In the genomic region with DNA sequence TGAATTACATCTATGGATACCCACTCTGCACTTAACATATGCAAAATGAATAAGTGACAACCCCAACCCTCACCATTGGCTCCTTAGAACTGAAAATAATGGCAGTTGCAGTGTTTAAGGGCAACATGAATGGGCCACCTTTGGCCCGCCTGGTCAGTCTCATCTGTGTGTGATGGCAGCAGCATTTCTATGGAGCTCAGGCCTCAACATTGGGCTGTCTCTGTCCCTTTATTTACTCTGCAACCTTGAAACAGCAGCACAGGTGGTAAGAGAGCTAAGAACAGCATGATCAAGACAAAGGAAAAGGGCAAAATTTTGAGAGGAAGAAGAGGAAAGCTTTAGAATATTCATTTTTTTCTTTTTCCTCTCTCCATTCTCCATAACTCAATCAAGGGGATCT, we compare ENCODE assay signal across 16 cellular contexts. TPM values are rescaled to one million over a fixed set of nuclear protein-coding genes. Genes with fewer than 3 reads are reported as not detected.
DNase-seq lines count a peak whose midpoint lies in the region; ATAC-seq, FAIRE-seq and TF ChIP-seq lines count a peak whose summit lies in the region.
"Had no signal": no experiment of that assay in that cellular context is flagged by ENCODE, and none has a peak within 500 bp of the region (broad histone marks: within the 10 kb centered on the region; RNA-seq: fewer than 3 reads in every experiment).

No MANE protein-coding gene starts in this region.

- H3K27me3 ChIP-seq in CD8-positive, alpha-beta memory T cell (ENCODE audit: insufficient read depth, low read length, poor library complexity, severe bottlenecking), result no peaks in the 10 kb centered on the region
- H3K27me3 ChIP-seq in HUES6 (ENCODE audit: control insufficient read depth, insufficient read depth, low read length) (no peaks in the 10 kb centered on the region), K562 (ENCODE audit: control insufficient read depth in 2 of 2, insufficient read depth in 2 of 2, low read length in 2 of 2) (no peaks in the 10 kb centered on the region), osteoblast (ENCODE audit: insufficient read depth, low read length) (no peaks in the 10 kb centered on the region)
- H3K27me3 ChIP-seq: BLaER1 had no signal

- no peaks in the 10 kb centered on the region for H3K9me3 ChIP-seq in CD8-positive, alpha-beta memory T cell (ENCODE audit: low read length)
- no peaks in the 10 kb centered on the region for H3K9me3 ChIP-seq in HUES6 (ENCODE audit: control insufficient read depth, insufficient read depth, low read depth, low read length)
- H3K9me3 ChIP-seq in K562 (replicated peaks; ENCODE audit: control insufficient read depth, insufficient read depth, low read depth, low read length), result no peaks in the 10 kb centered on the region
- H3K9me3 ChIP-seq in osteoblast (ENCODE audit: low read depth, low read length), result no peaks in the 10 kb centered on the region
- H3K9me3 ChIP-seq: BLaER1 had no signal

- H3K4me3 ChIP-seq in CD8-positive, alpha-beta memory T cell (ENCODE audit: low read length), result no peak overlapping the region
- H3K4me3 ChIP-seq in HUES6 (ENCODE audit: low read depth, low read length) (no peak overlapping the region), K562 (peak overlapping the region; percentile 12; the same call in 1 of the 2 replicates), osteoblast (ENCODE audit: insufficient read depth, low read length) (no peak overlapping the region)
- H3K4me3 ChIP-seq: BLaER1 had no signal

- intact Hi-C loops in K562 (cut with micrococcal nuclease), result loop anchor here (5.0 kb wide), 1 partner anchor 98 kb away; no protein-coding TSS in a partner anchor

- no peaks in the 10 kb centered on the region for H3K36me3 ChIP-seq in CD8-positive, alpha-beta memory T cell (ENCODE audit: insufficient read depth, low read length)
- no peaks in the 10 kb centered on the region for H3K36me3 ChIP-seq in HUES6 (ENCODE audit: control insufficient read depth, insufficient read depth, low read length)
- no peaks in the 10 kb centered on the region for H3K36me3 ChIP-seq in K562 (ENCODE audit: control insufficient read depth, insufficient read depth, low read length)
- H3K36me3 ChIP-seq in osteoblast (ENCODE audit: insufficient read depth, low read length), result no peaks in the 10 kb centered on the region
- H3K36me3 ChIP-seq: BLaER1 had no signal

- TF ChIP-seq RAD21 in K562 (CRISPR knock-in tag; conservative IDR thresholded peaks at IDR 0.05 in 1 of 2, IDR thresholded peaks at IDR 0.05 in 1 of 2), result no peak

- H3K9ac ChIP-seq in HUES6 (ENCODE audit: low read length) (peak overlapping the region; percentile 59), K562 (ENCODE audit: insufficient read depth in 1 of 2, low read depth in 2 of 2, low read length in 2 of 2) (peak overlapping the region; percentile 46 to 77; a peak in 3 of 4 replicates)
- H3K9ac ChIP-seq: BLaER1 had no signal

- H3K79me2 ChIP-seq in K562 (ENCODE audit: control insufficient read depth, insufficient read depth, low read length) (no peaks in the 10 kb centered on the region), osteoblast (ENCODE audit: insufficient read depth, low read length) (no peaks in the 10 kb centered on the region)

- no peak for TF ChIP-seq EP300 in K562 (IDR thresholded peaks at IDR 0.05; ENCODE audit: low read length)

- no peak overlapping the region for H3K4me3 Mint-ChIP-seq in CD8-positive, alpha-beta memory T cell

- CTCF ChIA-PET in CD8-positive, alpha-beta memory T cell (lab: Charles Lee), result no interaction called here
- CTCF ChIA-PET in K562 (lab: Yijun Ruan, JAX; ENCODE audit: low intra/inter-chr PET ratio), result no interaction called here

- no peaks in the 10 kb centered on the region for H3K36me3 Mint-ChIP-seq in CD8-positive, alpha-beta memory T cell

- peak overlapping the region; percentile 81 for H2AFZ ChIP-seq in K562 (ENCODE audit: low read depth, low read length)
- H2AFZ ChIP-seq in osteoblast (ENCODE audit: low read length), result peak overlapping the region; percentile 18

- H3K27ac Mint-ChIP-seq in CD8-positive, alpha-beta memory T cell, result peak overlapping the region in 1 of 8 donors; percentile 37

- no TSS peak for BruUV-seq in K562 (replicated peaks; lab: Mats Ljungman, UMichigan)

- TF ChIP-seq CTCF in K562 (IDR thresholded peaks at IDR 0.05 in 2 of 3, conservative IDR thresholded peaks at IDR 0.05 in 1 of 3; ENCODE audit: insufficient read depth in 2 of 3, low read depth in 1 of 3, low read length in 3 of 3) (no peak), osteoblast (IDR thresholded peaks at IDR 0.05; ENCODE audit: extremely low read depth, low read depth, low read length) (no peak)

- WGBS in K562 (ENCODE audit: insufficient coverage, low coverage, missing lambda C conversion rate), result 47% methylated on average over 1 of the region's 1 CpG

- no peaks in the 10 kb centered on the region for H3K4me1 ChIP-seq in CD8-positive, alpha-beta memory T cell (ENCODE audit: insufficient read depth, low read length)
- H3K4me1 ChIP-seq in HUES6 (ENCODE audit: control insufficient read depth, insufficient read depth, low read length), result peaks cover 21% of the 10 kb centered on the region; the same call in 1 of the 2 replicates
- H3K4me1 ChIP-seq in K562 (replicated peaks in 1 of 2; ENCODE audit: control insufficient read depth in 2 of 2, insufficient read depth in 2 of 2, low read length in 2 of 2), result peaks cover 17 to 39% of the 10 kb centered on the region in 2 experiments; a peak in 4 of 5 replicates
- H3K4me1 ChIP-seq in osteoblast (ENCODE audit: insufficient read depth, low read length), result no peaks in the 10 kb centered on the region
- H3K4me1 ChIP-seq: BLaER1 had no signal

- H3K27me3 Mint-ChIP-seq in CD8-positive, alpha-beta memory T cell, result no peaks in the 10 kb centered on the region

- H3K9me1 ChIP-seq in K562 (ENCODE audit: control insufficient read depth, insufficient read depth, low read length), result no peaks in the 10 kb centered on the region

- H4K20me1 ChIP-seq in K562 (replicated peaks; ENCODE audit: control insufficient read depth, insufficient read depth, low read length) (no peaks in the 10 kb centered on the region), osteoblast (ENCODE audit: insufficient read depth, low read length) (no peaks in the 10 kb centered on the region)
- H4K20me1 ChIP-seq: BLaER1 had no signal

- no peaks in the 10 kb centered on the region for H3K4me1 Mint-ChIP-seq in CD8-positive, alpha-beta memory T cell

- H3K4me2 ChIP-seq in K562 (ENCODE audit: insufficient read depth, low read length), result peak overlapping the region; percentile 86
- no peak overlapping the region for H3K4me2 ChIP-seq in osteoblast (ENCODE audit: insufficient read depth, low read length)
- H3K4me2 ChIP-seq: BLaER1 had no signal

- TF ChIP-seq POLR2A in K562 (conservative IDR thresholded peaks at IDR 0.05), result no peak

- peak; percentile 15 for ATAC-seq in K562
- ATAC-seq in activated CD4-positive, CD25-positive, alpha-beta regulatory T cell treated with anti-CD3 and anti-CD28 coated beads, Interleukin-2, amount 50 U/mL, for 24 hours, result no peak
- no peak for ATAC-seq in HG02759 (IDR thresholded peaks at IDR 0.05; ENCODE audit: unreplicated experiment)

- DNase-seq in CD8-positive, alpha-beta memory T cell, result no peak
- DNase-seq in K562 (ENCODE audit: extremely low read depth in 1 of 4, low spot score in 3 of 4), result peak in 1 of 4 experiments; percentile 24
- no peak for DNase-seq in osteoblast (ENCODE audit: insufficient read length, low spot score, missing footprints)
- no peak for DNase-seq in SIG-M5 treated with dmso at 0.1 percent for 504 hours (lab: John Stamatoyannopoulos, UW; ENCODE audit: unreplicated experiment)
- DNase-seq in germinal center (ENCODE audit: low spot score), result no peak
- DNase-seq: KG1, MM.1S, NCI-H1105 treated with DMSO at 0.1 percent for 48 hours, NCI-H187, NCI-H446 treated with DMSO at 0.1 percent for 48 hours, NCI-H748 treated with DMSO at 0.1 percent for 48 hours had no signal

- no peaks in the 10 kb centered on the region for H3K9me3 Mint-ChIP-seq in CD8-positive, alpha-beta memory T cell

- in situ Hi-C loops in K562 (cut with MboI), result no loop called here

- peak overlapping the region; percentile 82 for H3K27ac ChIP-seq in CD8-positive, alpha-beta memory T cell (ENCODE audit: low read depth, low read length)
- H3K27ac ChIP-seq in HUES6 (ENCODE audit: low read depth, low read length), result peak overlapping the region; percentile 67; the same call in 1 of the 2 replicates
- peak overlapping the region; percentile 87 for H3K27ac ChIP-seq in K562 (ENCODE audit: extremely low read depth, low read depth, low read length)
- no peak overlapping the region for H3K27ac ChIP-seq in osteoblast (ENCODE audit: low read depth, low read length)
- H3K27ac ChIP-seq: BLaER1 had no signal

- FAIRE-seq in K562 (lab: Jason Lieb, UNC), result no peak
- FAIRE-seq: GM18507 had no signal

- POLR2A ChIA-PET in CD8-positive, alpha-beta memory T cell (lab: Charles Lee), result no interaction called here
- POLR2A ChIA-PET in K562 (lab: Yijun Ruan, JAX), result interaction anchor here (1.2 to 1.5 kb wide), 5 partner anchors 9 to 45 kb away, joined by 4 to 7 read pairs (median 6); partner anchors contain the start of genes FZD4 and TMEM135

RNA-seq across cellular contexts. Expression of gene TMEM135, which starts 38.3 kb away (rescaled TPM):
- total RNA-seq in CD8-positive, alpha-beta memory T cell, result 10 to 100 TPM; 12.9 to 18.8 TPM
- 5.9 TPM for polyA plus RNA-seq in CD8-positive, alpha-beta memory T cell
- total RNA-seq in K562 (2011; cell fraction: chromatin; rRNA removed; ENCODE audit: low replicate concordance), result 53.5 and 67.7 TPM in 2 replicates
- 29.0 and 34.1 TPM in 2 replicates for total RNA-seq in K562 (2011; cell fraction: nucleolus; rRNA removed)
- total RNA-seq in K562 (2011; cell fraction: nucleoplasm; rRNA removed), result 47.7 and 69.0 TPM in 2 replicates
- total RNA-seq in K562 (2014; rRNA removed), result 17.3 and 18.1 TPM in 2 replicates
- 50.4 and 76.4 TPM in 2 replicates for total RNA-seq in K562 (2014; rRNA removed; fragmentation: Illumina TruSeq; extraction: Trizol)
- total RNA-seq in K562 (2015; rRNA removed; fragmentation: Illumina TruSeq; extraction: Trizol), result 39.5 and 53.6 TPM in 2 replicates
- total RNA-seq in K562 (2021), result 41.4 and 49.4 TPM in 2 replicates
- 36.4 and 45.1 TPM in 2 replicates for polyA plus RNA-seq in K562 (2011; rRNA removed)
- polyA plus RNA-seq in K562 (2011; cell fraction: cytosol; rRNA removed), result 25.2 and 57.5 TPM in 2 replicates
- 42.6 and 53.1 TPM in 2 replicates for polyA plus RNA-seq in K562 (2011; cell fraction: nucleus; rRNA removed)
- polyA plus RNA-seq in K562 (2012), result 22.6 and 38.2 TPM in 2 replicates
- polyA plus RNA-seq in K562 (2014; fragmentation: Illumina TruSeq; extraction: Trizol), result 23.1 and 23.2 TPM in 2 replicates
- polyA plus RNA-seq in K562 (2014; fragmentation: Nextera tagmentation; extraction: Ambion mirVana), result 10 to 100 TPM; 24.0 to 24.9 TPM
- 17.7 and 19.6 TPM in 2 replicates for polyA plus RNA-seq in K562 (2014; rRNA removed)
- 59.9 and 79.4 TPM in 2 replicates for polyA minus RNA-seq in K562 (2011; rRNA and poly(A)+ RNA removed)
- 22.8 and 25.4 TPM in 2 replicates for polyA minus RNA-seq in K562 (2011; cell fraction: cytosol; rRNA and poly(A)+ RNA removed)
- 69.3 and 81.3 TPM in 2 replicates for polyA minus RNA-seq in K562 (2011; cell fraction: nucleus; rRNA and poly(A)+ RNA removed)
- total RNA-seq in osteoblast, result 35.8 and 56.0 TPM in 2 replicates

RNA-seq across cellular contexts. Expression of gene FZD4, which starts 44.2 kb away (rescaled TPM):
- under 1 TPM; 0.07 to 0.09 TPM for total RNA-seq in CD8-positive, alpha-beta memory T cell
- polyA plus RNA-seq in CD8-positive, alpha-beta memory T cell, result not detected
- total RNA-seq in K562 (2011; cell fraction: chromatin; rRNA removed; ENCODE audit: low replicate concordance), result 6.9 and 12.4 TPM in 2 replicates
- total RNA-seq in K562 (2011; cell fraction: nucleolus; rRNA removed), result 7.7 and 10.0 TPM in 2 replicates
- total RNA-seq in K562 (2011; cell fraction: nucleoplasm; rRNA removed), result 14.2 TPM in 2 replicates
- total RNA-seq in K562 (2014; rRNA removed), result 5.0 and 5.7 TPM in 2 replicates
- 5.1 and 5.7 TPM in 2 replicates for total RNA-seq in K562 (2014; rRNA removed; fragmentation: Illumina TruSeq; extraction: Trizol)
- 7.6 and 7.9 TPM in 2 replicates for total RNA-seq in K562 (2015; rRNA removed; fragmentation: Illumina TruSeq; extraction: Trizol)
- 6.1 and 6.3 TPM in 2 replicates for total RNA-seq in K562 (2021)
- 6.2 and 7.3 TPM in 2 replicates for polyA plus RNA-seq in K562 (2011; rRNA removed)
- 3.1 and 7.3 TPM in 2 replicates for polyA plus RNA-seq in K562 (2011; cell fraction: cytosol; rRNA removed)
- polyA plus RNA-seq in K562 (2011; cell fraction: nucleus; rRNA removed), result 3.9 and 5.8 TPM in 2 replicates
- polyA plus RNA-seq in K562 (2012), result 4.1 and 6.1 TPM in 2 replicates
- polyA plus RNA-seq in K562 (2014; fragmentation: Illumina TruSeq; extraction: Trizol), result 5.1 and 6.2 TPM in 2 replicates
- polyA plus RNA-seq in K562 (2014; fragmentation: Nextera tagmentation; extraction: Ambion mirVana), result 1 to 10 TPM; 1.2 to 1.4 TPM
- polyA plus RNA-seq in K562 (2014; rRNA removed), result 5.8 and 6.7 TPM in 2 replicates
- 6.9 and 7.1 TPM in 2 replicates for polyA minus RNA-seq in K562 (2011; rRNA and poly(A)+ RNA removed)
- polyA minus RNA-seq in K562 (2011; cell fraction: cytosol; rRNA and poly(A)+ RNA removed), result 2.3 and 3.3 TPM in 2 replicates
- 2.2 and 4.6 TPM in 2 replicates for polyA minus RNA-seq in K562 (2011; cell fraction: nucleus; rRNA and poly(A)+ RNA removed)
- 12.7 and 16.2 TPM in 2 replicates for total RNA-seq in osteoblast

Comparison
In these comparisons a context has a peak if more than half of its experiments do, and no peak if none do; other contexts are left out.
1. RNA of gene FZD4, which starts 44.2 kb away (total RNA-seq): 12.7 to 16.2 TPM in osteoblast and 5.0 to 14.2 TPM in K562; 0.07 to 0.09 TPM in CD8-positive, alpha-beta memory T cell; every median in the first group is over 4 times any median in the second.